In genomic region chr15:51971353-51972133, GRCh38 we compare ENCODE assay signal across 8 cellular contexts. TPM values are rescaled to one million over a fixed set of nuclear protein-coding genes. Genes with fewer than 3 reads are reported as not detected.
DNase-seq lines count a peak whose midpoint lies in the region; TF ChIP-seq lines count a peak whose summit lies in the region.

Gene LEO1, minus strand, starts transcription at chr15:51971778. Its CDS starts 33 bp downstream, at chr15:51971745.

- peak within 1 kb of the TSS; percentile 94 for H3K4me3 Mint-ChIP-seq in neural crest cell

- H3K79me2 ChIP-seq in Loucy (ENCODE audit: insufficient read depth, low read length) = peaks cover 56% of the 10 kb centered on the region

- TF ChIP-seq POLR2A in Raji (IDR thresholded peaks at IDR 0.05; ENCODE audit: insufficient read depth, low read depth, low read length) = peak; percentile 99

- peak within 1 kb of the TSS; percentile 83 for H3K27ac Mint-ChIP-seq in neural crest cell (ENCODE audit: unreplicated experiment)

- H3K9ac ChIP-seq in Loucy (ENCODE audit: low read depth, low read length, poor library complexity, severe bottlenecking) (peak within 1 kb of the TSS; percentile 81), stomach smooth muscle (ENCODE audit: low read length in 2 of 2) (peak within 1 kb of the TSS; percentile 68 to 95)

- peaks cover 20% of the 10 kb centered on the region for H3K4me1 Mint-ChIP-seq in neural crest cell

- DNase-seq in G401 (ENCODE audit: low spot score) (peak; percentile 97), H7 (peak; percentile 94), fibroblast of villous mesenchyme (ENCODE audit: low read depth) (peak; percentile 98), neural crest cell (ENCODE audit: low read depth, low spot score) (peak; percentile 86)
- peak; percentile 83 for DNase-seq in activated effector memory CD4-positive, alpha-beta T cell treated with Interleukin-2 at 50 U/mL for 16 hours

- H4K20me1 ChIP-seq in Loucy (ENCODE audit: insufficient read depth, low read length, poor library complexity, severe bottlenecking) = peaks cover 12% of the 10 kb centered on the region

- H3K9me2 ChIP-seq in Loucy (replicated peaks; ENCODE audit: low read depth, low read length) = no peaks in the 10 kb centered on the region

- peaks cover 6% of the 10 kb centered on the region for H3K9me3 Mint-ChIP-seq in neural crest cell

- no peaks in the 10 kb centered on the region for H3K36me3 ChIP-seq in H7 (replicated peaks; ENCODE audit: control insufficient read depth, insufficient read depth, low read length)
- H3K36me3 ChIP-seq in Loucy (ENCODE audit: insufficient read depth, low read length) = 0 out of 2 replicates have a peak, but pooled peaks cover 4% of the 10 kb centered on the region
- no peaks in the 10 kb centered on the region for H3K36me3 ChIP-seq in stomach smooth muscle (ENCODE audit: control insufficient read depth in 2 of 2, insufficient read depth in 2 of 2, low read length in 2 of 2)

- in situ Hi-C loops in G401 (cut with HindIII; ENCODE audit: low sequenced_read_pairs) = no loop called here

- TF ChIP-seq CTCF in Loucy (conservative IDR thresholded peaks at IDR 0.05; ENCODE audit: low read length) (peak; percentile 51), fibroblast of villous mesenchyme (IDR thresholded peaks at IDR 0.05; ENCODE audit: insufficient read depth, low read depth, low read length) (peak; percentile 51), neural crest cell (conservative IDR thresholded peaks at IDR 0.05) (peak; percentile 58)

- H3K27me3 ChIP-seq in H7 (ENCODE audit: control insufficient read depth, insufficient read depth, low read length) = no peaks in the 10 kb centered on the region
- no peaks in the 10 kb centered on the region for H3K27me3 ChIP-seq in Loucy (ENCODE audit: insufficient read depth, low read length, poor library complexity, severe bottlenecking)
- no peaks in the 10 kb centered on the region for H3K27me3 ChIP-seq in stomach smooth muscle (ENCODE audit: control insufficient read depth in 1 of 2, insufficient read depth in 2 of 2, low read length in 2 of 2)

- H2AFZ ChIP-seq in Loucy (ENCODE audit: low read length) = peak within 1 kb of the TSS; percentile 94

- peak within 1 kb of the TSS; percentile 82 for H3K27ac ChIP-seq in stomach smooth muscle (ENCODE audit: low read length)

- H3K4me3 ChIP-seq in H7 (ENCODE audit: insufficient read depth, low read depth, low read length) (peak within 1 kb of the TSS; percentile 91), Loucy (ENCODE audit: low read length, poor library complexity, severe bottlenecking) (peak within 1 kb of the TSS; percentile 85), fibroblast of villous mesenchyme (ENCODE audit: low read depth, low read length) (peak within 1 kb of the TSS; percentile 75), stomach smooth muscle (ENCODE audit: low read length in 2 of 2) (peak within 1 kb of the TSS; percentile 92 to 98)

- H3K4me1 ChIP-seq in Loucy (ENCODE audit: insufficient read depth, low read length, poor library complexity, severe bottlenecking) (peaks cover 11% of the 10 kb centered on the region), stomach smooth muscle (ENCODE audit: control insufficient read depth, insufficient read depth, low read length) (peaks cover 5% of the 10 kb centered on the region)

- H3K27me3 Mint-ChIP-seq in neural crest cell (ENCODE audit: low read depth) = peaks cover 2% of the 10 kb centered on the region

- peak within 1 kb of the TSS; percentile 85 for H3K4me2 ChIP-seq in Loucy (ENCODE audit: low read depth, low read length, poor library complexity, severe bottlenecking)

- H3K9me3 ChIP-seq in Loucy (ENCODE audit: insufficient read depth, low read depth, low read length) = peaks cover 12% of the 10 kb centered on the region
- no peaks in the 10 kb centered on the region for H3K9me3 ChIP-seq in stomach smooth muscle (ENCODE audit: control insufficient read depth in 2 of 2, low read length in 2 of 2)

- peaks cover 15% of the 10 kb centered on the region for H3K36me3 Mint-ChIP-seq in neural crest cell (ENCODE audit: low read depth)

- no peaks in the 10 kb centered on the region for H3F3A ChIP-seq in Loucy (ENCODE audit: low read depth)

RNA-seq across cellular contexts. Expression of gene LEO1, which starts in this region (rescaled TPM):
- 32.9 and 48.7 TPM in 2 replicates for total RNA-seq in G401 (2014; rRNA removed; shearing (Covaris generic))
- total RNA-seq in H7 (2014; rRNA removed; shearing (Covaris generic)) = 15.1 and 26.9 TPM in 2 replicates
- 22.2 and 28.1 TPM in 2 replicates for total RNA-seq in fibroblast of villous mesenchyme
- 32.7 and 34.1 TPM in 2 replicates for total RNA-seq in neural crest cell

Comparison
In these comparisons a context has a peak if more than half of its experiments do, and no peak if none do; other contexts are left out.
1. Peak in every context shown above with its lines: DNase-seq, H3K4me3 ChIP-seq and H3K27ac ChIP-seq.